Comparison of ENCODE assay signal across 11 cellular contexts in the genomic region with DNA sequence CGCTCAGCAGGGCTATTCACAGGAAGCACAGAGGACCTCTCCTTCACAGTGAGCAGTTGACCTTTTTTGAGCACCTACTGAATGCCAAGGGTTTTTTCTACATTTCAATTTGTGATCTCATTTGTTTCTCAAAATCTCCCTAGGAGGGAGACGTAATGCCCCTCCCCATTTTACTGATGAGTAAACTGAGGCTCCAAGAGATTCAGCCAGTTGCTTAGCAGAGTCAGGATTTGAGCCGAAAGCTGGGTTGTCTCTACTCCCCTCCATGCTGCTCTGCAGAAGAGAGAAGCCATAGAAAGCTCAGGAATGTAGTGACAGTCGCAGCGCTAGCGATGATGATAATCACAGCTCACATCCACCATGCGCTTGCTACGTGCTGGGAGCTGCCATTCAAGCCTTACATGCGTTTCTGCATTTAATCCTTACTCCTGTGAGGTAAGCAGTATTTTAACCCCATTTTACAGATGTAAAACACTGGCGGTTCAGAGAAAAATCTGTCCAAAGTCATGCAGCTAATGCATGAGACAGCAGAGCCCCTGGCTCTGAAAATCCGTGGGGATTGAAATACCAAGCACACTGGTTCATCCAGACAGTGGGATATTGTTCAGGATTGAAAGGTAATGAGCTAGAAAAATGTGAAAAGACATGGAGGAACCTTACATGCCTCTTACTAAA. TPM values are rescaled to one million over a fixed set of nuclear protein-coding genes. Genes with fewer than 3 reads are reported as not detected.
A peak's percentile ranks its signal among the peaks of the same experiment; 100 is the strongest.
DNase-seq lines count a peak whose midpoint lies in the region; TF ChIP-seq lines count a peak whose summit lies in the region.
"Had no signal": no experiment of that assay in that cellular context is flagged by ENCODE, and none has a peak within 500 bp of the region (broad histone marks: within the 10 kb centered on the region; RNA-seq: fewer than 3 reads in every experiment).

No MANE protein-coding gene starts in this region.

- no peaks in the 10 kb centered on the region for H3K36me3 Mint-ChIP-seq in endothelial cell (ENCODE audit: low read depth, unreplicated experiment)

- DNase-seq in ascending aorta (ENCODE audit: low spot score in 2 of 2), result no peak
- DNase-seq in posterior cingulate gyrus, result no peak
- DNase-seq in hepatocyte (ENCODE audit: low spot score), result no peak
- no peak for DNase-seq in stimulated activated naive CD4-positive, alpha-beta T cell treated with Interleukin-2 at 50 U/mL for 16 hours (lab: John Stamatoyannopoulos, UW)
- DNase-seq in endothelial cell (ENCODE audit: low spot score), result no peak
- DNase-seq: RPMI8226 had no signal

- H3K9me3 ChIP-seq in BLaER1 treated with 17β-estradiol and CSF1 and Interleukin-3, amounts not matched to agents 10 nM and 100 nM (replicated peaks in 1 of 11), result no peaks in the 10 kb centered on the region
- H3K9me3 ChIP-seq in ascending aorta (no peaks in the 10 kb centered on the region), skeletal muscle tissue (ENCODE audit: control insufficient read depth in 3 of 3, low read length in 3 of 3) (no peaks in the 10 kb centered on the region), hepatocyte (ENCODE audit: low read depth) (no peaks in the 10 kb centered on the region)
- H3K9me3 ChIP-seq: MG63, ovary had no signal

- H3K4me1 Mint-ChIP-seq in endothelial cell (ENCODE audit: unreplicated experiment), result peaks cover 30% of the 10 kb centered on the region

- H3K9me3 Mint-ChIP-seq in endothelial cell (ENCODE audit: unreplicated experiment), result no peaks in the 10 kb centered on the region

- no peaks in the 10 kb centered on the region for H3K27me3 ChIP-seq in BLaER1 treated with 17β-estradiol and CSF1 and Interleukin-3, amounts not matched to agents 10 nM and 100 nM
- H3K27me3 ChIP-seq in ascending aorta (no peaks in the 10 kb centered on the region), layer of hippocampus (ENCODE audit: control insufficient read depth, insufficient read depth, low read length) (no peaks in the 10 kb centered on the region), skeletal muscle tissue (ENCODE audit: control insufficient read depth in 3 of 3, insufficient read depth in 3 of 3, low read length in 3 of 3) (no peaks in the 10 kb centered on the region), hepatocyte (no peaks in the 10 kb centered on the region)
- H3K27me3 ChIP-seq: MG63, ovary had no signal

- intact Hi-C loops in ascending aorta (cut with DNase I), result loop anchor here (2.0 kb wide), 1 partner anchor 73 kb away; no protein-coding TSS in a partner anchor
- intact Hi-C loops in posterior cingulate gyrus (cut with DNase I), result loop anchor here (2.0 kb wide), 1 partner anchor 97 kb away; the partner anchor contains the start of gene DUSP1

- H3K27ac ChIP-seq in BLaER1 treated with 17β-estradiol and CSF1 and Interleukin-3, amounts not matched to agents 10 nM and 100 nM, result peak overlapping the region in 8 of 11 experiments; percentile 27 to 88 (median 85); a peak in 11 of 22 replicates
- H3K27ac ChIP-seq in ascending aorta (peak overlapping the region; percentile 99), layer of hippocampus (ENCODE audit: low read depth, low read length) (peak overlapping the region; percentile 3), skeletal muscle tissue (ENCODE audit: low read depth, low read length) (peak overlapping the region; percentile 97), hepatocyte (no peak overlapping the region)

- WGBS in hepatocyte (ENCODE audit: low lambda C conversion rate, missing lambda C conversion rate), result 79% methylated on average over 11 of the region's 11 CpGs

- H3K36me3 ChIP-seq in BLaER1 treated with 17β-estradiol and CSF1 and Interleukin-3, amounts not matched to agents 10 nM and 100 nM, result peaks cover 0 to 41% (median 8%) of the 10 kb centered on the region in 11 experiments; a peak in 12 of 22 replicates
- H3K36me3 ChIP-seq in ascending aorta, result no peaks in the 10 kb centered on the region
- no peaks in the 10 kb centered on the region for H3K36me3 ChIP-seq in skeletal muscle tissue (ENCODE audit: control insufficient read depth in 3 of 3, insufficient read depth in 3 of 3, low read length in 3 of 3)
- H3K36me3 ChIP-seq in hepatocyte (replicated peaks; ENCODE audit: insufficient read depth, low read depth), result no peaks in the 10 kb centered on the region
- H3K36me3 ChIP-seq: ovary had no signal

- H3K4me3 ChIP-seq in BLaER1 treated with 17β-estradiol and CSF1 and Interleukin-3, amounts not matched to agents 10 nM and 100 nM, result no peak overlapping the region
- H3K4me3 ChIP-seq in ascending aorta (peak overlapping the region in 1 of 2 donors; percentile 4), skeletal muscle tissue (ENCODE audit: low read length in 3 of 3) (peak overlapping the region; percentile 1 to 46 (median 23)), hepatocyte (no peak overlapping the region)
- H3K4me3 ChIP-seq: MG63, ovary had no signal

- TF ChIP-seq CTCF in ascending aorta (IDR thresholded peaks at IDR 0.05) (no peak), hepatocyte (IDR thresholded peaks at IDR 0.05; ENCODE audit: poor library complexity) (no peak), endothelial cell (IDR thresholded peaks at IDR 0.05; ENCODE audit: unreplicated experiment) (no peak)

- H3K27ac Mint-ChIP-seq in endothelial cell (ENCODE audit: unreplicated experiment), result no peak overlapping the region

- peaks cover 3% of the 10 kb centered on the region for H3K27me3 Mint-ChIP-seq in endothelial cell (ENCODE audit: unreplicated experiment)

- H3K4me1 ChIP-seq in BLaER1 treated with 17β-estradiol and CSF1 and Interleukin-3, amounts not matched to agents 10 nM and 100 nM, result peaks cover 60 to 99% (median 92%) of the 10 kb centered on the region in 10 experiments
- peaks cover 38 to 70% of the 10 kb centered on the region in 2 donors for H3K4me1 ChIP-seq in ascending aorta
- peaks cover 84 to 93% (median 88%) of the 10 kb centered on the region in 3 donors for H3K4me1 ChIP-seq in skeletal muscle tissue (ENCODE audit: control insufficient read depth in 3 of 3, insufficient read depth in 3 of 3, low read length in 3 of 3)
- H3K4me1 ChIP-seq in hepatocyte (ENCODE audit: insufficient read depth), result peaks cover 14% of the 10 kb centered on the region

- no peak overlapping the region for H3K4me3 Mint-ChIP-seq in endothelial cell (ENCODE audit: unreplicated experiment)

- peak overlapping the region; percentile 75 to 96 (median 90) for H3K4me2 ChIP-seq in BLaER1 treated with 17β-estradiol and CSF1 and Interleukin-3, amounts not matched to agents 10 nM and 100 nM
- no peak overlapping the region for H3K4me2 ChIP-seq in hepatocyte

- peaks cover 5 to 85% (median 19%) of the 10 kb centered on the region in 11 experiments; a peak in 16 of 22 replicates for H4K20me1 ChIP-seq in BLaER1 treated with 17β-estradiol and CSF1 and Interleukin-3, amounts not matched to agents 10 nM and 100 nM
- peaks cover 3% of the 10 kb centered on the region for H4K20me1 ChIP-seq in hepatocyte (ENCODE audit: insufficient read depth, poor library complexity, severe bottlenecking)

- no peak overlapping the region for H2AFZ ChIP-seq in hepatocyte

- peaks cover 54% of the 10 kb centered on the region for H3K79me2 ChIP-seq in hepatocyte

- no peaks in the 10 kb centered on the region for H3K9me2 ChIP-seq in hepatocyte (replicated peaks; ENCODE audit: insufficient read depth)

- peak overlapping the region in 6 of 11 experiments; percentile 2 to 75 (median 52); a peak in 5 of 22 replicates for H3K9ac ChIP-seq in BLaER1 treated with 17β-estradiol and CSF1 and Interleukin-3, amounts not matched to agents 10 nM and 100 nM
- H3K9ac ChIP-seq in skeletal muscle tissue (ENCODE audit: low read depth in 1 of 3, low read length in 3 of 3), result peak overlapping the region; percentile 65 to 85 (median 79)

RNA-seq across cellular contexts. Expression of gene ERGIC1, which starts 33.8 kb away (rescaled TPM):
- 184 TPM for total RNA-seq in ascending aorta
- 46.4 TPM for total RNA-seq in skeletal muscle tissue
- 105 and 107 TPM in 2 replicates for total RNA-seq in hepatocyte
- 30.1 and 39.1 TPM in 2 replicates for polyA plus RNA-seq in hepatocyte
- total RNA-seq in endothelial cell (ENCODE audit: unreplicated experiment), result 67.1 TPM

Comparison
In these comparisons a context has a peak if more than half of its experiments do, and no peak if none do; other contexts are left out.
1. H3K4me3 ChIP-seq: peak in skeletal muscle tissue (3 of 3); none in BLaER1 treated with 17β-estradiol and CSF1 and Interleukin-3, amounts not matched to agents 10 nM and 100 nM (0 of 10) and hepatocyte (single experiment).